Comparison of ENCODE assay signal across 1 cellular context in the genomic region with DNA sequence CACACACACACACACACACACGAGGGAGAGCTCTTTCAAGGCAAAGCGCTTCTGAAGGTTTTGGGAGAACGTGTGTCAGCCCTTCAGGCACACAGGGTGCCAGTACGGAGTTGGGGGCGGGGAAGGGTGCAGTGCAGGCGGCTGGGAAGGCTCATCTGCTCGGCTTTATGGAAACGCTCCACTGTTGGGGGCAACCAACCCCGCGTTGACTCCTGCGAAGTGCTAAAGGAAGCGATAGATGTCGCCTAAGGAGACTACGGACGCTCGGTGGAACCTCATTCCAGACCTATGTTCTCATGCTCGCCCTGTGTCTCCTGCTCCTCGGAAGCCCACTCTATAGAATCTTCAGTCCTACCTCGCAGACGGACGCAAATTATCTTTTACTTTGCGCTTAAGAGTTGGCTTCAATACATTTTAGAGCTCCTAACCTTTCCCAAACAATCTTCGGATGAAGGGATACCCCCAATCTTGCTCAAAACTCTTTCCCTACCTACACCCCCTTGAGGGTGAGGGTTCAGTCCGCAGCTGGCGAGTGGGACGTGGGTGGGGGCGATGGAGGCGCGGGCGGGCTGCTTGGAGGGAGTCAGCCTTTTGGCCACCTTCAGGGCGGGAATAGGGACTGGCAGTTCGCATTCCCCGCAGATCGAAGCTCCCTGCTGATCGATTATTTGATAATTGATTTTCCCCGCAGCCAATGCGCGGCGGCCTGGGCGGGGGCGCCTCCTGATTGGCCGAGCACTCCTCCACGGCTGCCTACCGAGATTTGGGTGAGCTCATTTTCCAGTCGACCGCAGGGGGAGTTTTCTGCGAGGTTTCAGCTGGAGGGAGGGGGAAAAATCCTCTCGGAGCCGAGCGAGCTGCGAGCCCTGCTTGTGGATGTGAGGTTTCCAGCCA.
A peak's percentile ranks its signal among the peaks of the same experiment; 100 is the strongest.
TF ChIP-seq lines count a peak whose summit lies in the region.

No MANE protein-coding gene starts in this region.

TF ChIP-seq in HepG2, 621 proteins besides CTCF, POLR2A, EP300 and RAD21 (continued from another document and continues in another):
- TF ChIP-seq SRSF4 (IDR thresholded peaks at IDR 0.05; ENCODE audit: low read depth, low read length, poor library complexity, severe bottlenecking) (no peak), ZNF296 (CRISPR knock-in tag; conservative IDR thresholded peaks at IDR 0.05) (no peak), ZNF737 (CRISPR knock-in tag; IDR thresholded peaks at IDR 0.05; ENCODE audit: borderline replicate concordance) (no peak), TBP (CRISPR knock-in tag; IDR thresholded peaks at IDR 0.05) (no peak), REPIN1 (CRISPR knock-in tag; IDR thresholded peaks at IDR 0.05; ENCODE audit: borderline replicate concordance, low read depth) (peak; percentile 41; the same call in 1 of the 2 replicates), KDM3A (CRISPR knock-in tag; IDR thresholded peaks at IDR 0.05; ENCODE audit: low read depth) (no peak), BRD4 (CRISPR knock-in tag; IDR thresholded peaks at IDR 0.05) (no peak), SMAD3 (CRISPR knock-in tag; IDR thresholded peaks at IDR 0.05) (no peak), ZFP82 (CRISPR knock-in tag; IDR thresholded peaks at IDR 0.05; ENCODE audit: borderline replicate concordance) (no peak), HNF4A (CRISPR knock-in tag; IDR thresholded peaks at IDR 0.05) (no peak), PHF20 (CRISPR knock-in tag; IDR thresholded peaks at IDR 0.05) (peak; percentile 39; the same call in 1 of the 2 replicates), PLRG1 (conservative IDR thresholded peaks at IDR 0.05) (no peak), SUZ12 (IDR thresholded peaks at IDR 0.05; ENCODE audit: low read depth, low read length) (no peak), SP4 (CRISPR knock-in tag; IDR thresholded peaks at IDR 0.05) (no peak), DNMT3B (CRISPR knock-in tag; conservative IDR thresholded peaks at IDR 0.05) (0 out of 2 replicates have a peak, but pooled peaks have one; percentile 43), SP2 (CRISPR knock-in tag; IDR thresholded peaks at IDR 0.05) (peak; percentile 76), SKI (IDR thresholded peaks at IDR 0.05; ENCODE audit: partially characterized antibody) (no peak), HCFC1 (IDR thresholded peaks at IDR 0.05; ENCODE audit: low read depth, low read length) (no peak; the same call in 1 of the 2 replicates), ZNF660 (CRISPR knock-in tag; IDR thresholded peaks at IDR 0.05; ENCODE audit: borderline replicate concordance, low read depth) (no peak), ZNF709 (CRISPR knock-in tag; IDR thresholded peaks at IDR 0.05) (no peak), HDAC6 (IDR thresholded peaks at IDR 0.05; ENCODE audit: low read depth, low read length) (no peak), ZNF234 (CRISPR knock-in tag; conservative IDR thresholded peaks at IDR 0.05) (no peak), GTF3A (CRISPR knock-in tag; conservative IDR thresholded peaks at IDR 0.05) (no peak)
- TF ChIP-seq, protein P1, sequence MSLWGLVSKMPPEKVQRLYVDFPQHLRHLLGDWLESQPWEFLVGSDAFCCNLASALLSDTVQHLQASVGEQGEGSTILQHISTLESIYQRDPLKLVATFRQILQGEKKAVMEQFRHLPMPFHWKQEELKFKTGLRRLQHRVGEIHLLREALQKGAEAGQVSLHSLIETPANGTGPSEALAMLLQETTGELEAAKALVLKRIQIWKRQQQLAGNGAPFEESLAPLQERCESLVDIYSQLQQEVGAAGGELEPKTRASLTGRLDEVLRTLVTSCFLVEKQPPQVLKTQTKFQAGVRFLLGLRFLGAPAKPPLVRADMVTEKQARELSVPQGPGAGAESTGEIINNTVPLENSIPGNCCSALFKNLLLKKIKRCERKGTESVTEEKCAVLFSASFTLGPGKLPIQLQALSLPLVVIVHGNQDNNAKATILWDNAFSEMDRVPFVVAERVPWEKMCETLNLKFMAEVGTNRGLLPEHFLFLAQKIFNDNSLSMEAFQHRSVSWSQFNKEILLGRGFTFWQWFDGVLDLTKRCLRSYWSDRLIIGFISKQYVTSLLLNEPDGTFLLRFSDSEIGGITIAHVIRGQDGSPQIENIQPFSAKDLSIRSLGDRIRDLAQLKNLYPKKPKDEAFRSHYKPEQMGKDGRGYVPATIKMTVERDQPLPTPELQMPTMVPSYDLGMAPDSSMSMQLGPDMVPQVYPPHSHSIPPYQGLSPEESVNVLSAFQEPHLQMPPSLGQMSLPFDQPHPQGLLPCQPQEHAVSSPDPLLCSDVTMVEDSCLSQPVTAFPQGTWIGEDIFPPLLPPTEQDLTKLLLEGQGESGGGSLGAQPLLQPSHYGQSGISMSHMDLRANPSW (CRISPR knock-in tag; IDR thresholded peaks at IDR 0.05; ENCODE audit: borderline replicate concordance), result no peak
- TF ChIP-seq, protein P2, sequence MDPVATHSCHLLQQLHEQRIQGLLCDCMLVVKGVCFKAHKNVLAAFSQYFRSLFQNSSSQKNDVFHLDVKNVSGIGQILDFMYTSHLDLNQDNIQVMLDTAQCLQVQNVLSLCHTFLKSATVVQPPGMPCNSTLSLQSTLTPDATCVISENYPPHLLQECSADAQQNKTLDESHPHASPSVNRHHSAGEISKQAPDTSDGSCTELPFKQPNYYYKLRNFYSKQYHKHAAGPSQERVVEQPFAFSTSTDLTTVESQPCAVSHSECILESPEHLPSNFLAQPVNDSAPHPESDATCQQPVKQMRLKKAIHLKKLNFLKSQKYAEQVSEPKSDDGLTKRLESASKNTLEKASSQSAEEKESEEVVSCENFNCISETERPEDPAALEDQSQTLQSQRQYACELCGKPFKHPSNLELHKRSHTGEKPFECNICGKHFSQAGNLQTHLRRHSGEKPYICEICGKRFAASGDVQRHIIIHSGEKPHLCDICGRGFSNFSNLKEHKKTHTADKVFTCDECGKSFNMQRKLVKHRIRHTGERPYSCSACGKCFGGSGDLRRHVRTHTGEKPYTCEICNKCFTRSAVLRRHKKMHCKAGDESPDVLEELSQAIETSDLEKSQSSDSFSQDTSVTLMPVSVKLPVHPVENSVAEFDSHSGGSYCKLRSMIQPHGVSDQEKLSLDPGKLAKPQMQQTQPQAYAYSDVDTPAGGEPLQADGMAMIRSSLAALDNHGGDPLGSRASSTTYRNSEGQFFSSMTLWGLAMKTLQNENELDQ (CRISPR knock-in tag; IDR thresholded peaks at IDR 0.05; ENCODE audit: borderline replicate concordance), result no peak
- TF ChIP-seq, protein P3, sequence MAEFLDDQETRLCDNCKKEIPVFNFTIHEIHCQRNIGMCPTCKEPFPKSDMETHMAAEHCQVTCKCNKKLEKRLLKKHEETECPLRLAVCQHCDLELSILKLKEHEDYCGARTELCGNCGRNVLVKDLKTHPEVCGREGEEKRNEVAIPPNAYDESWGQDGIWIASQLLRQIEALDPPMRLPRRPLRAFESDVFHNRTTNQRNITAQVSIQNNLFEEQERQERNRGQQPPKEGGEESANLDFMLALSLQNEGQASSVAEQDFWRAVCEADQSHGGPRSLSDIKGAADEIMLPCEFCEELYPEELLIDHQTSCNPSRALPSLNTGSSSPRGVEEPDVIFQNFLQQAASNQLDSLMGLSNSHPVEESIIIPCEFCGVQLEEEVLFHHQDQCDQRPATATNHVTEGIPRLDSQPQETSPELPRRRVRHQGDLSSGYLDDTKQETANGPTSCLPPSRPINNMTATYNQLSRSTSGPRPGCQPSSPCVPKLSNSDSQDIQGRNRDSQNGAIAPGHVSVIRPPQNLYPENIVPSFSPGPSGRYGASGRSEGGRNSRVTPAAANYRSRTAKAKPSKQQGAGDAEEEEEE (CRISPR knock-in tag; IDR thresholded peaks at IDR 0.05; ENCODE audit: borderline replicate concordance), result no peak
- TF ChIP-seq, protein P4, sequence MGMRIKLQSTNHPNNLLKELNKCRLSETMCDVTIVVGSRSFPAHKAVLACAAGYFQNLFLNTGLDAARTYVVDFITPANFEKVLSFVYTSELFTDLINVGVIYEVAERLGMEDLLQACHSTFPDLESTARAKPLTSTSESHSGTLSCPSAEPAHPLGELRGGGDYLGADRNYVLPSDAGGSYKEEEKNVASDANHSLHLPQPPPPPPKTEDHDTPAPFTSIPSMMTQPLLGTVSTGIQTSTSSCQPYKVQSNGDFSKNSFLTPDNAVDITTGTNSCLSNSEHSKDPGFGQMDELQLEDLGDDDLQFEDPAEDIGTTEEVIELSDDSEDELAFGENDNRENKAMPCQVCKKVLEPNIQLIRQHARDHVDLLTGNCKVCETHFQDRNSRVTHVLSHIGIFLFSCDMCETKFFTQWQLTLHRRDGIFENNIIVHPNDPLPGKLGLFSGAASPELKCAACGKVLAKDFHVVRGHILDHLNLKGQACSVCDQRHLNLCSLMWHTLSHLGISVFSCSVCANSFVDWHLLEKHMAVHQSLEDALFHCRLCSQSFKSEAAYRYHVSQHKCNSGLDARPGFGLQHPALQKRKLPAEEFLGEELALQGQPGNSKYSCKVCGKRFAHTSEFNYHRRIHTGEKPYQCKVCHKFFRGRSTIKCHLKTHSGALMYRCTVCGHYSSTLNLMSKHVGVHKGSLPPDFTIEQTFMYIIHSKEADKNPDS (CRISPR knock-in tag; IDR thresholded peaks at IDR 0.05), result no peak
- TF ChIP-seq, protein P5, sequence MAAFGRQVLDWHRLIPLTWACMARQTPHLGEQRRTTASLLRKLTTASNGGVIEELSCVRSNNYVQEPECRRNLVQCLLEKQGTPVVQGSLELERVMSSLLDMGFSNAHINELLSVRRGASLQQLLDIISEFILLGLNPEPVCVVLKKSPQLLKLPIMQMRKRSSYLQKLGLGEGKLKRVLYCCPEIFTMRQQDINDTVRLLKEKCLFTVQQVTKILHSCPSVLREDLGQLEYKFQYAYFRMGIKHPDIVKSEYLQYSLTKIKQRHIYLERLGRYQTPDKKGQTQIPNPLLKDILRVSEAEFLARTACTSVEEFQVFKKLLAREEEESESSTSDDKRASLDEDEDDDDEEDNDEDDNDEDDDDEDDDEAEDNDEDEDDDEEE (CRISPR knock-in tag; IDR thresholded peaks at IDR 0.05), result 0 out of 2 replicates have a peak, but pooled peaks have one; percentile 8
- TF ChIP-seq, protein P6, sequence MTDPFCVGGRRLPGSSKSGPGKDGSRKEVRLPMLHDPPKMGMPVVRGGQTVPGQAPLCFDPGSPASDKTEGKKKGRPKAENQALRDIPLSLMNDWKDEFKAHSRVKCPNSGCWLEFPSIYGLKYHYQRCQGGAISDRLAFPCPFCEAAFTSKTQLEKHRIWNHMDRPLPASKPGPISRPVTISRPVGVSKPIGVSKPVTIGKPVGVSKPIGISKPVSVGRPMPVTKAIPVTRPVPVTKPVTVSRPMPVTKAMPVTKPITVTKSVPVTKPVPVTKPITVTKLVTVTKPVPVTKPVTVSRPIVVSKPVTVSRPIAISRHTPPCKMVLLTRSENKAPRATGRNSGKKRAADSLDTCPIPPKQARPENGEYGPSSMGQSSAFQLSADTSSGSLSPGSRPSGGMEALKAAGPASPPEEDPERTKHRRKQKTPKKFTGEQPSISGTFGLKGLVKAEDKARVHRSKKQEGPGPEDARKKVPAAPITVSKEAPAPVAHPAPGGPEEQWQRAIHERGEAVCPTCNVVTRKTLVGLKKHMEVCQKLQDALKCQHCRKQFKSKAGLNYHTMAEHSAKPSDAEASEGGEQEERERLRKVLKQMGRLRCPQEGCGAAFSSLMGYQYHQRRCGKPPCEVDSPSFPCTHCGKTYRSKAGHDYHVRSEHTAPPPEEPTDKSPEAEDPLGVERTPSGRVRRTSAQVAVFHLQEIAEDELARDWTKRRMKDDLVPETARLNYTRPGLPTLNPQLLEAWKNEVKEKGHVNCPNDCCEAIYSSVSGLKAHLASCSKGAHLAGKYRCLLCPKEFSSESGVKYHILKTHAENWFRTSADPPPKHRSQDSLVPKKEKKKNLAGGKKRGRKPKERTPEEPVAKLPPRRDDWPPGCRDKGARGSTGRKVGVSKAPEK (CRISPR knock-in tag; IDR thresholded peaks at IDR 0.05; ENCODE audit: borderline replicate concordance), result 0 out of 2 replicates have a peak, but pooled peaks have one; percentile 56
- TF ChIP-seq, protein P7, sequence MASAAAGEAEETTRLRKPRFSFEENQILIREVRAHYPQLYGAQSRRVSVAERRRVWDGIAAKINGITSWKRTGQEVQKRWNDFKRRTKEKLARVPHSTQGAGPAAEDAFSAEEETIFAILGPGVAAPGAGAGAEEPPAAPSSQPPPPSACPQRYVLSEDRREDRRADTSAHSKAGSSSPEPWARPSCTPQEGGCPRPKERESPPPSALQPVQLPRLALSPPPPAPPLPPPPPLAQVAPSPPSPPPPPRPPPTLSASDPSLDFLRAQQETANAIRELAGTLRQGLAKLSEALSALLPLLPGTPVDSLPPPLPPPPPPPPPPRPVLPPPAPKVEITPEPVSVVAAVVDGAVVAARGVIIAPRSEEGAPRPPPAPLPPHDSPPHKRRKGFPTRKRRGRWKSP (CRISPR knock-in tag; IDR thresholded peaks at IDR 0.05), result no peak
- TF ChIP-seq, protein P8, sequence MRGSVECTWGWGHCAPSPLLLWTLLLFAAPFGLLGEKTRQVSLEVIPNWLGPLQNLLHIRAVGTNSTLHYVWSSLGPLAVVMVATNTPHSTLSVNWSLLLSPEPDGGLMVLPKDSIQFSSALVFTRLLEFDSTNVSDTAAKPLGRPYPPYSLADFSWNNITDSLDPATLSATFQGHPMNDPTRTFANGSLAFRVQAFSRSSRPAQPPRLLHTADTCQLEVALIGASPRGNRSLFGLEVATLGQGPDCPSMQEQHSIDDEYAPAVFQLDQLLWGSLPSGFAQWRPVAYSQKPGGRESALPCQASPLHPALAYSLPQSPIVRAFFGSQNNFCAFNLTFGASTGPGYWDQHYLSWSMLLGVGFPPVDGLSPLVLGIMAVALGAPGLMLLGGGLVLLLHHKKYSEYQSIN (CRISPR knock-in tag; IDR thresholded peaks at IDR 0.05; ENCODE audit: borderline replicate concordance), result no peak
- TF ChIP-seq, protein P9, sequence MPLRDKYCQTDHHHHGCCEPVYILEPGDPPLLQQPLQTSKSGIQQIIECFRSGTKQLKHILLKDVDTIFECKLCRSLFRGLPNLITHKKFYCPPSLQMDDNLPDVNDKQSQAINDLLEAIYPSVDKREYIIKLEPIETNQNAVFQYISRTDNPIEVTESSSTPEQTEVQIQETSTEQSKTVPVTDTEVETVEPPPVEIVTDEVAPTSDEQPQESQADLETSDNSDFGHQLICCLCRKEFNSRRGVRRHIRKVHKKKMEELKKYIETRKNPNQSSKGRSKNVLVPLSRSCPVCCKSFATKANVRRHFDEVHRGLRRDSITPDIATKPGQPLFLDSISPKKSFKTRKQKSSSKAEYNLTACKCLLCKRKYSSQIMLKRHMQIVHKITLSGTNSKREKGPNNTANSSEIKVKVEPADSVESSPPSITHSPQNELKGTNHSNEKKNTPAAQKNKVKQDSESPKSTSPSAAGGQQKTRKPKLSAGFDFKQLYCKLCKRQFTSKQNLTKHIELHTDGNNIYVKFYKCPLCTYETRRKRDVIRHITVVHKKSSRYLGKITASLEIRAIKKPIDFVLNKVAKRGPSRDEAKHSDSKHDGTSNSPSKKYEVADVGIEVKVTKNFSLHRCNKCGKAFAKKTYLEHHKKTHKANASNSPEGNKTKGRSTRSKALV (CRISPR knock-in tag; IDR thresholded peaks at IDR 0.05), result 0 out of 2 replicates have a peak, but pooled peaks have one; percentile 14
- TF ChIP-seq, protein P10, sequence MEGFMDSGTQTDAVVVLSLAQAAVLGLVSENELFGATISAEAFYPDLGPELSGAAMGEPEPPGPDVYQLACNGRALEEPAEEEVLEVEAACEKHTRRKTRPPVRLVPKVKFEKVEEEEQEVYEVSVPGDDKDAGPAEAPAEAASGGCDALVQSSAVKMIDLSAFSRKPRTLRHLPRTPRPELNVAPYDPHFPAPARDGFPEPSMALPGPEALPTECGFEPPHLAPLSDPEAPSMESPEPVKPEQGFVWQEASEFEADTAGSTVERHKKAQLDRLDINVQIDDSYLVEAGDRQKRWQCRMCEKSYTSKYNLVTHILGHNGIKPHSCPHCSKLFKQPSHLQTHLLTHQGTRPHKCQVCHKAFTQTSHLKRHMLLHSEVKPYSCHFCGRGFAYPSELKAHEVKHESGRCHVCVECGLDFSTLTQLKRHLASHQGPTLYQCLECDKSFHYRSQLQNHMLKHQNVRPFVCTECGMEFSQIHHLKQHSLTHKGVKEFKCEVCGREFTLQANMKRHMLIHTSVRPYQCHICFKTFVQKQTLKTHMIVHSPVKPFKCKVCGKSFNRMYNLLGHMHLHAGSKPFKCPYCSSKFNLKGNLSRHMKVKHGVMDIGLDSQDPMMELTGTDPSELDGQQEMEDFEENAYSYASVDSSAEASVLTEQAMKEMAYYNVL (CRISPR knock-in tag; IDR thresholded peaks at IDR 0.05; ENCODE audit: borderline replicate concordance), result no peak
